1 cellular context compared by ENCODE assay signal in genomic region chr1:24688621-24689195, GRCh38.
TF ChIP-seq lines count a peak whose summit lies in the region.

No MANE protein-coding gene starts in this region.

TF ChIP-seq in HepG2, 621 proteins besides CTCF, POLR2A, EP300 and RAD21 (continued from another document):
- TF ChIP-seq ZNF574 (CRISPR knock-in tag; IDR thresholded peaks at IDR 0.05): peak; percentile 26; the same call in 1 of the 2 replicates
- no peak for TF ChIP-seq TRAFD1 (CRISPR knock-in tag; IDR thresholded peaks at IDR 0.05; ENCODE audit: borderline replicate concordance)
- TF ChIP-seq ZNF280B (CRISPR knock-in tag; IDR thresholded peaks at IDR 0.05; ENCODE audit: borderline replicate concordance): no peak
- TF ChIP-seq TBX2 (CRISPR knock-in tag; IDR thresholded peaks at IDR 0.05; ENCODE audit: borderline replicate concordance): peak; percentile 52; the same call in 1 of the 2 replicates
